ENCODE assay signal across 24 cellular contexts in the genomic region with DNA sequence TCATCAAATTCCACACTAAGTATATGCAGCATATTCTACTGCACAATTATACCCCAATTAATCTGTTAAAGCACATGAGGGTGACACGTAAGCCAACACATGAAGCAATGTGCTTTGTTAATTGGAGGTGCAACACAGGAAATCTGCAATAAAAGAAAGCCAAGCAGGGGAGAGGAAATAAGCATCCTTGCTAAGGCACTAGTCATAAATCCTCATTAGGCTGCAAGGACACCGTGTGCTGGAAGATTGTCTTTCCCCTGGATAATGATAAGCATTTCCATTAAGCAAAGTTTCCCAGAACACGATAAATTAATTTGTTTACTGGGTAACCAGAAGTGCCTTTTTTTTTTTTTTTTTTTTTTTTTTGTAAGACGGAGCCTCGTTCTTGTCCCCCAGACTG.
DNase-seq lines count a peak whose midpoint lies in the region; ATAC-seq, FAIRE-seq and TF ChIP-seq lines count a peak whose summit lies in the region.
"Had no signal": no experiment of that assay in that cellular context is flagged by ENCODE, and none has a peak within 500 bp of the region (broad histone marks: within the 10 kb centered on the region; RNA-seq: fewer than 3 reads in every experiment).

No MANE protein-coding gene starts in this region.

- DNase-seq in HepG2 (ENCODE audit: low spot score) (no peak), right lobe of liver (no peak), GOT3 (lab: John Stamatoyannopoulos, UW) (no peak), NCI-H1436 treated with DMSO at 0.1 percent for 48 hours (lab: John Stamatoyannopoulos, UW) (no peak), posterior vena cava (ENCODE audit: low spot score) (no peak), cerebellar cortex (ENCODE audit: low spot score) (no peak)
- DNase-seq: 8988T, COR-L47, DMS79, NCI-H1092 treated with DMSO at 0.1 percent for 48 hours, NCI-H146, NCI-H2029, NCI-H226, NCI-H510A treated with DMSO at 0.1 percent for 48 hours, NCI-H774, OCI-M1, SW 1271 had no signal

- H3K27ac ChIP-seq in liver (ENCODE audit: low read depth in 1 of 2, low read length in 2 of 2), result no peak overlapping the region
- H3K27ac ChIP-seq in HepG2 (ENCODE audit: extremely low read length, insufficient read depth, low read length), result no peak overlapping the region
- peak overlapping the region; percentile 2; the same call in 1 of the 2 replicates for H3K27ac ChIP-seq in VCaP
- H3K27ac ChIP-seq in right lobe of liver, result no peak overlapping the region
- H3K27ac ChIP-seq: SJSA1 had no signal

- TF ChIP-seq EP300 in HepG2 (IDR thresholded peaks at IDR 0.05; ENCODE audit: low read depth in 2 of 2, low read length in 2 of 2) (no peak), HepG2 (CRISPR knock-in tag; IDR thresholded peaks at IDR 0.05; ENCODE audit: borderline replicate concordance) (no peak)

- H3K27me3 ChIP-seq in liver (ENCODE audit: control insufficient read depth in 4 of 4, insufficient read depth in 4 of 4, low read length in 3 of 4) (no peaks in the 10 kb centered on the region), HepG2 (ENCODE audit: control insufficient read depth in 1 of 2, insufficient read depth in 2 of 2, low read length in 2 of 2) (no peaks in the 10 kb centered on the region), right lobe of liver (no peaks in the 10 kb centered on the region)
- H3K27me3 ChIP-seq: SJSA1 had no signal

- intact Hi-C loops in HepG2 (cut with micrococcal nuclease; ENCODE audit: unreplicated experiment), result no loop called here
- intact Hi-C loops in right lobe of liver (cut with DNase I), result no loop called here
- intact Hi-C loops in posterior vena cava (cut with DNase I), result no loop called here

- no peak for TF ChIP-seq RAD21 in liver (IDR thresholded peaks at IDR 0.05)
- TF ChIP-seq RAD21 in HepG2 (CRISPR knock-in tag; IDR thresholded peaks at IDR 0.05), result no peak

- in situ Hi-C loops in HepG2 (cut with HindIII; ENCODE audit: extremely low pct_ligation_motif_present, low pct_unique_long_range_greater_than_20kb), result no loop called here

- no peaks in the 10 kb centered on the region for H3K79me2 ChIP-seq in HepG2 (ENCODE audit: insufficient read depth, low read length)

- peaks cover 0 to 6% (median 2%) of the 10 kb centered on the region in 4 donors for H3K36me3 ChIP-seq in liver (ENCODE audit: control insufficient read depth in 4 of 4, insufficient read depth in 3 of 4, low read depth in 1 of 4, low read length in 3 of 4)
- H3K36me3 ChIP-seq in HepG2 (replicated peaks in 1 of 2; ENCODE audit: control insufficient read depth in 1 of 2, insufficient read depth in 2 of 2, low read length in 2 of 2), result no peaks in the 10 kb centered on the region
- H3K36me3 ChIP-seq in right lobe of liver, result no peaks in the 10 kb centered on the region
- H3K36me3 ChIP-seq: SJSA1 had no signal

- TF ChIP-seq CTCF in liver (IDR thresholded peaks at IDR 0.05; ENCODE audit: low read depth, low read length, missing input control) (no peak), HepG2 (CRISPR knock-in tag; IDR thresholded peaks at IDR 0.05) (no peak), VCaP (conservative IDR thresholded peaks at IDR 0.05) (no peak), right lobe of liver (IDR thresholded peaks at IDR 0.05) (no peak)

- 71% methylated on average over 5 of the region's 5 CpGs for WGBS in liver
- WGBS in HepG2 (ENCODE audit: low lambda C conversion rate), result 53% methylated on average over 5 of the region's 5 CpGs
- 43% methylated on average over 5 of the region's 5 CpGs for WGBS in right lobe of liver (ENCODE audit: insufficient coverage, low coverage, low lambda C conversion rate, missing lambda C conversion rate)

- POLR2A ChIA-PET in HepG2 (lab: Yijun Ruan, JAX), result no interaction called here

- H3K4me2 ChIP-seq in HepG2 (ENCODE audit: low read depth, low read length), result no peak overlapping the region

- FAIRE-seq in HepG2 (lab: Jason Lieb, UNC), result no peak
- FAIRE-seq: GM19239, H54, K562, RCC 7860 had no signal

- H3K4me1 ChIP-seq in liver (ENCODE audit: control insufficient read depth in 4 of 4, insufficient read depth in 4 of 4, low read length in 3 of 4) (no peaks in the 10 kb centered on the region), HepG2 (ENCODE audit: insufficient read depth, low read length) (no peaks in the 10 kb centered on the region), right lobe of liver (no peaks in the 10 kb centered on the region)
- H3K4me1 ChIP-seq: SJSA1 had no signal

- H3K9ac ChIP-seq in liver (ENCODE audit: low read depth in 1 of 2, low read length in 2 of 2) (no peak overlapping the region), HepG2 (ENCODE audit: insufficient read depth, low read depth, low read length) (no peak overlapping the region)

- no peak overlapping the region for H2AFZ ChIP-seq in HepG2 (ENCODE audit: low read length)

- H3K4me3 ChIP-seq in liver (ENCODE audit: low read depth in 1 of 3, low read length in 3 of 3) (no peak overlapping the region), HepG2 (replicated peaks in 1 of 3; ENCODE audit: insufficient read depth in 1 of 3, low read depth in 2 of 3, low read length in 3 of 3) (no peak overlapping the region), right lobe of liver (no peak overlapping the region)
- H3K4me3 ChIP-seq: K562, SJSA1 had no signal

- CTCF ChIA-PET in HepG2 (lab: Yijun Ruan, JAX; ENCODE audit: low intra/inter-chr PET ratio, low total read pairs), result no interaction called here

- H3K9me3 ChIP-seq in liver (ENCODE audit: control insufficient read depth in 4 of 4, low read length in 3 of 4) (peaks cover 0 to 2% (median 2%) of the 10 kb centered on the region in 4 donors), HepG2 (ENCODE audit: low read length) (peaks cover 26% of the 10 kb centered on the region), right lobe of liver (peaks cover 0 to 4% (median 0%) of the 10 kb centered on the region in 4 donors)

- ATAC-seq in HepG2, result no peak
- peak; percentile 38 to 75 (median 64) for ATAC-seq in right lobe of liver
- ATAC-seq: K562 had no signal

- TF ChIP-seq POLR2A in HepG2 (IDR thresholded peaks at IDR 0.05; ENCODE audit: insufficient read depth in 1 of 2, low read depth in 2 of 2, low read length in 2 of 2) (no peak), right lobe of liver (IDR thresholded peaks at IDR 0.05) (no peak)

- no TSS peak for BruUV-seq in HepG2 (replicated peaks; lab: Mats Ljungman, UMichigan)

- no peaks in the 10 kb centered on the region for H4K20me1 ChIP-seq in HepG2 (ENCODE audit: insufficient read depth, low read length)

TF ChIP-seq in liver, 16 proteins besides CTCF, POLR2A, EP300 and RAD21:
- TF ChIP-seq TAF1 (conservative IDR thresholded peaks at IDR 0.05) (no peak), HNF4G (IDR thresholded peaks at IDR 0.05) (no peak), SP1 (IDR thresholded peaks at IDR 0.05) (peak; percentile 44)
- TF ChIP-seq, protein P1, sequence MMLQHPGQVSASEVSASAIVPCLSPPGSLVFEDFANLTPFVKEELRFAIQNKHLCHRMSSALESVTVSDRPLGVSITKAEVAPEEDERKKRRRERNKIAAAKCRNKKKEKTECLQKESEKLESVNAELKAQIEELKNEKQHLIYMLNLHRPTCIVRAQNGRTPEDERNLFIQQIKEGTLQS (IDR thresholded peaks at IDR 0.05), result no peak

TF ChIP-seq in HepG2, 621 proteins besides CTCF, POLR2A, EP300 and RAD21 (continues in another document):
- TF ChIP-seq, protein P2, sequence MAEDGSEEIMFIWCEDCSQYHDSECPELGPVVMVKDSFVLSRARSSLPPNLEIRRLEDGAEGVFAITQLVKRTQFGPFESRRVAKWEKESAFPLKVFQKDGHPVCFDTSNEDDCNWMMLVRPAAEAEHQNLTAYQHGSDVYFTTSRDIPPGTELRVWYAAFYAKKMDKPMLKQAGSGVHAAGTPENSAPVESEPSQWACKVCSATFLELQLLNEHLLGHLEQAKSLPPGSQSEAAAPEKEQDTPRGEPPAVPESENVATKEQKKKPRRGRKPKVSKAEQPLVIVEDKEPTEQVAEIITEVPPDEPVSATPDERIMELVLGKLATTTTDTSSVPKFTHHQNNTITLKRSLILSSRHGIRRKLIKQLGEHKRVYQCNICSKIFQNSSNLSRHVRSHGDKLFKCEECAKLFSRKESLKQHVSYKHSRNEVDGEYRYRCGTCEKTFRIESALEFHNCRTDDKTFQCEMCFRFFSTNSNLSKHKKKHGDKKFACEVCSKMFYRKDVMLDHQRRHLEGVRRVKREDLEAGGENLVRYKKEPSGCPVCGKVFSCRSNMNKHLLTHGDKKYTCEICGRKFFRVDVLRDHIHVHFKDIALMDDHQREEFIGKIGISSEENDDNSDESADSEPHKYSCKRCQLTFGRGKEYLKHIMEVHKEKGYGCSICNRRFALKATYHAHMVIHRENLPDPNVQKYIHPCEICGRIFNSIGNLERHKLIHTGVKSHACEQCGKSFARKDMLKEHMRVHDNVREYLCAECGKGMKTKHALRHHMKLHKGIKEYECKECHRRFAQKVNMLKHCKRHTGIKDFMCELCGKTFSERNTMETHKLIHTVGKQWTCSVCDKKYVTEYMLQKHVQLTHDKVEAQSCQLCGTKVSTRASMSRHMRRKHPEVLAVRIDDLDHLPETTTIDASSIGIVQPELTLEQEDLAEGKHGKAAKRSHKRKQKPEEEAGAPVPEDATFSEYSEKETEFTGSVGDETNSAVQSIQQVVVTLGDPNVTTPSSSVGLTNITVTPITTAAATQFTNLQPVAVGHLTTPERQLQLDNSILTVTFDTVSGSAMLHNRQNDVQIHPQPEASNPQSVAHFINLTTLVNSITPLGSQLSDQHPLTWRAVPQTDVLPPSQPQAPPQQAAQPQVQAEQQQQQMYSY (CRISPR knock-in tag; IDR thresholded peaks at IDR 0.05), result no peak
- TF ChIP-seq, protein P3, sequence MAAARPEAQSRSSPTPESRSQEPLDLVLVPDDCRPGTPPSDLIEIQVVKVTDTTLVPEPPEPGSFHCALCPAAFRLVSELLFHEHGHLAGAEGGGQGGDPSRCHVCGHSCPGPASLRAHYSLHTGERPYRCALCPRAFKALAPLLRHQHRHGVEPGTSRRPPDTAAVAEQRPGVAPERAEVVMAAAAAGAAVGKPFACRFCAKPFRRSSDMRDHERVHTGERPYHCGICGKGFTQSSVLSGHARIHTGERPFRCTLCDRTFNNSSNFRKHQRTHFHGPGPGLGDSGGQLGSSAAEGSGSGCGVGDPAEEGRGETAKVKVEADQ (CRISPR knock-in tag; IDR thresholded peaks at IDR 0.05; ENCODE audit: borderline replicate concordance), result no peak
